ENCODE assay signal across 18 cellular contexts in genomic region chrX:123093792-123094191, GRCh38.
DNase-seq lines count a peak whose midpoint lies in the region; ATAC-seq, FAIRE-seq and TF ChIP-seq lines count a peak whose summit lies in the region.
"Had no signal": no experiment of that assay in that cellular context is flagged by ENCODE, and none has a peak within 500 bp of the region (broad histone marks: within the 10 kb centered on the region; RNA-seq: fewer than 3 reads in every experiment).

No MANE protein-coding gene starts in this region.

- no peaks in the 10 kb centered on the region for H3K36me3 Mint-ChIP-seq in activated T-helper 17 cell treated with anti-CD3 and anti-CD28 coated beads, Interleukin-2, amount 50 U/mL, for 72 hours (ENCODE audit: low read depth)
- H3K36me3 Mint-ChIP-seq in glutamatergic neuron (ENCODE audit: unreplicated experiment) = no peaks in the 10 kb centered on the region
- H3K36me3 Mint-ChIP-seq: IgD-negative memory B cell had no signal

- TF ChIP-seq CTCF in A549 (IDR thresholded peaks at IDR 0.05) = no peak
- TF ChIP-seq CTCF in HepG2 (CRISPR knock-in tag; IDR thresholded peaks at IDR 0.05) = no peak
- no peak for TF ChIP-seq CTCF in glutamatergic neuron (IDR thresholded peaks at IDR 0.05; ENCODE audit: partially characterized antibody, unreplicated experiment)

- H3K27ac Mint-ChIP-seq in activated T-helper 17 cell treated with anti-CD3 and anti-CD28 coated beads, Interleukin-2, amount 50 U/mL, for 72 hours = no peak overlapping the region
- H3K27ac Mint-ChIP-seq in glutamatergic neuron (ENCODE audit: unreplicated experiment) = no peak overlapping the region
- H3K27ac Mint-ChIP-seq: IgD-negative memory B cell had no signal

- H3K27ac ChIP-seq in A549 = no peak overlapping the region
- no peak overlapping the region for H3K27ac ChIP-seq in HepG2 (ENCODE audit: extremely low read length, insufficient read depth, low read length)

- DNase-seq in A549 (ENCODE audit: low read depth in 1 of 2, low spot score in 1 of 2) = no peak
- DNase-seq in DMS53 treated with DMSO at 0.1 percent for 48 hours (lab: John Stamatoyannopoulos, UW; ENCODE audit: unreplicated experiment) = peak; percentile 23
- peak; percentile 82 for DNase-seq in NCI-H748 (lab: John Stamatoyannopoulos, UW; ENCODE audit: unreplicated experiment)
- DNase-seq in HepG2 (ENCODE audit: low spot score) = peak; percentile 76
- no peak for DNase-seq in glutamatergic neuron
- DNase-seq: BE2C, NCI-H1436, NCI-H2029, NCI-H446, NCI-H526 had no signal

- no peak overlapping the region for H3K9ac ChIP-seq in HepG2 (ENCODE audit: insufficient read depth, low read depth, low read length)

- no peaks in the 10 kb centered on the region for H3K79me2 ChIP-seq in HepG2 (ENCODE audit: insufficient read depth, low read length)

- TF ChIP-seq EP300 in A549 (IDR thresholded peaks at IDR 0.05) (no peak), HepG2 (IDR thresholded peaks at IDR 0.05; ENCODE audit: low read depth in 2 of 2, low read length in 2 of 2) (peak in 1 of 2 experiments; percentile 49; a peak in 1 of 4 replicates), HepG2 (CRISPR knock-in tag; IDR thresholded peaks at IDR 0.05; ENCODE audit: borderline replicate concordance) (no peak)

- H3K4me3 ChIP-seq in A549 (no peak overlapping the region), HepG2 (replicated peaks in 1 of 3; ENCODE audit: insufficient read depth in 1 of 3, low read depth in 2 of 3, low read length in 3 of 3) (no peak overlapping the region)

- POLR2A ChIA-PET in A549 (lab: Yijun Ruan, JAX) (no interaction called here), HepG2 (lab: Yijun Ruan, JAX) (no interaction called here)

- in situ Hi-C loops in HepG2 (cut with HindIII; ENCODE audit: extremely low pct_ligation_motif_present, low pct_unique_long_range_greater_than_20kb) = no loop called here

- no peaks in the 10 kb centered on the region for H3K27me3 ChIP-seq in HepG2 (ENCODE audit: control insufficient read depth in 1 of 2, insufficient read depth in 2 of 2, low read length in 2 of 2)
- H3K27me3 ChIP-seq: BE2C had no signal

- no peak overlapping the region for H2AFZ ChIP-seq in HepG2 (ENCODE audit: low read length)

- H3K4me3 Mint-ChIP-seq in activated T-helper 17 cell treated with anti-CD3 and anti-CD28 coated beads, Interleukin-2, amount 50 U/mL, for 72 hours = no peak overlapping the region
- H3K4me3 Mint-ChIP-seq in glutamatergic neuron (ENCODE audit: unreplicated experiment) = no peak overlapping the region
- H3K4me3 Mint-ChIP-seq: IgD-negative memory B cell had no signal

- intact Hi-C loops in HepG2 (cut with micrococcal nuclease; ENCODE audit: unreplicated experiment) = no loop called here

- ATAC-seq in A549 = no peak
- peak; percentile 93 for ATAC-seq in HepG2
- ATAC-seq in activated T-helper 17 cell treated with anti-CD3 and anti-CD28 coated beads, Interleukin-2, amount 50 U/mL, for 72 hours (replicated peaks) = no peak
- no peak for ATAC-seq in GM18867 (IDR thresholded peaks at IDR 0.05; ENCODE audit: unreplicated experiment)
- ATAC-seq: Panc1, SK-N-SH treated with all-trans-retinoic acid at 6 μM for 48 hours had no signal

- peaks cover 11% of the 10 kb centered on the region; the same call in 2 of the 3 replicates for H3K4me1 ChIP-seq in A549
- peaks cover 38% of the 10 kb centered on the region for H3K4me1 ChIP-seq in HepG2 (ENCODE audit: insufficient read depth, low read length)
- H3K4me1 ChIP-seq: BE2C had no signal

- no peaks in the 10 kb centered on the region for H3K4me1 Mint-ChIP-seq in activated T-helper 17 cell treated with anti-CD3 and anti-CD28 coated beads, Interleukin-2, amount 50 U/mL, for 72 hours
- no peaks in the 10 kb centered on the region for H3K4me1 Mint-ChIP-seq in glutamatergic neuron (ENCODE audit: low read depth, unreplicated experiment)
- H3K4me1 Mint-ChIP-seq: IgD-negative memory B cell had no signal

- H3K9me3 Mint-ChIP-seq in activated T-helper 17 cell treated with anti-CD3 and anti-CD28 coated beads, Interleukin-2, amount 50 U/mL, for 72 hours = no peaks in the 10 kb centered on the region
- H3K9me3 Mint-ChIP-seq in glutamatergic neuron (ENCODE audit: unreplicated experiment) = peaks cover under 1% of the 10 kb centered on the region

- TF ChIP-seq RAD21 in A549 (conservative IDR thresholded peaks at IDR 0.05 in 1 of 2, IDR thresholded peaks at IDR 0.05 in 1 of 2) = no peak
- no peak for TF ChIP-seq RAD21 in HepG2 (CRISPR knock-in tag; IDR thresholded peaks at IDR 0.05)

- CTCF ChIA-PET in A549 (lab: Yijun Ruan, JAX) = interaction anchor here (1.0 to 1.5 kb wide), 2 partner anchors 14 to 28 kb away, joined by 3 read pairs; no protein-coding TSS in a partner anchor
- CTCF ChIA-PET in HepG2 (lab: Yijun Ruan, JAX; ENCODE audit: low intra/inter-chr PET ratio, low total read pairs) = no interaction called here

- BruUV-seq in HepG2 (replicated peaks; lab: Mats Ljungman, UMichigan) = no TSS peak

- H4K20me1 ChIP-seq in HepG2 (ENCODE audit: insufficient read depth, low read length) = no peaks in the 10 kb centered on the region

- H3K9me3 ChIP-seq in A549 (no peaks in the 10 kb centered on the region), HepG2 (ENCODE audit: low read length) (no peaks in the 10 kb centered on the region)
- H3K9me3 ChIP-seq: BE2C had no signal

- FAIRE-seq in A549 (lab: Jason Lieb, UNC) (peak; percentile 95), HepG2 (lab: Jason Lieb, UNC) (peak; percentile 51)
- FAIRE-seq: GM12891, GM19239, HTR-8/SVneo had no signal

- H3K4me2 ChIP-seq in A549 = peak overlapping the region; percentile 31; the same call in 2 of the 3 replicates
- 0 out of 2 replicates have a peak overlapping the region, but pooled peaks have one; percentile 7 for H3K4me2 ChIP-seq in HepG2 (ENCODE audit: low read depth, low read length)

- no peaks in the 10 kb centered on the region for H3K36me3 ChIP-seq in HepG2 (replicated peaks in 1 of 2; ENCODE audit: control insufficient read depth in 1 of 2, insufficient read depth in 2 of 2, low read length in 2 of 2)
- H3K36me3 ChIP-seq: BE2C had no signal

- H3K27me3 Mint-ChIP-seq in activated T-helper 17 cell treated with anti-CD3 and anti-CD28 coated beads, Interleukin-2, amount 50 U/mL, for 72 hours = no peaks in the 10 kb centered on the region
- no peaks in the 10 kb centered on the region for H3K27me3 Mint-ChIP-seq in glutamatergic neuron (ENCODE audit: unreplicated experiment)
- H3K27me3 Mint-ChIP-seq: IgD-negative memory B cell had no signal

- TF ChIP-seq POLR2A in A549 (IDR thresholded peaks at IDR 0.05; ENCODE audit: low read length) (no peak), HepG2 (IDR thresholded peaks at IDR 0.05; ENCODE audit: insufficient read depth in 1 of 2, low read depth in 2 of 2, low read length in 2 of 2) (no peak)

- 16% methylated on average over 2 of the region's 2 CpGs for WGBS in A549 (ENCODE audit: missing lambda C conversion rate)
- 4% methylated on average over 2 of the region's 2 CpGs for WGBS in HepG2 (ENCODE audit: low lambda C conversion rate)

TF ChIP-seq in A549, 52 proteins besides CTCF, POLR2A, EP300 and RAD21 (continues in another document):
- no peak for TF ChIP-seq HDAC2 (IDR thresholded peaks at IDR 0.05)
- TF ChIP-seq ELK1 (IDR thresholded peaks at IDR 0.05; ENCODE audit: low read depth, low read length) = no peak
- no peak for TF ChIP-seq EHF (CRISPR knock-in tag; IDR thresholded peaks at IDR 0.05)
- no peak for TF ChIP-seq NPAS2 (CRISPR knock-in tag; IDR thresholded peaks at IDR 0.05; ENCODE audit: borderline replicate concordance)
- TF ChIP-seq NR3C1 (IDR thresholded peaks at IDR 0.05) = no peak
- TF ChIP-seq TP53 (CRISPR knock-in tag; IDR thresholded peaks at IDR 0.05) = no peak
- no peak for TF ChIP-seq CBX8 (IDR thresholded peaks at IDR 0.05)
- TF ChIP-seq KDM5A (IDR thresholded peaks at IDR 0.05) = no peak
- no peak for TF ChIP-seq ZFP36 (IDR thresholded peaks at IDR 0.05; ENCODE audit: borderline replicate concordance, partially characterized antibody)
- no peak for TF ChIP-seq EHMT2 (IDR thresholded peaks at IDR 0.05; ENCODE audit: low read depth)
- TF ChIP-seq HOXB5 (CRISPR knock-in tag; IDR thresholded peaks at IDR 0.05) = no peak
- TF ChIP-seq FOSL2 (IDR thresholded peaks at IDR 0.05) = no peak
- TF ChIP-seq FOSL2 (CRISPR knock-in tag; IDR thresholded peaks at IDR 0.05) = no peak
- TF ChIP-seq JUN (IDR thresholded peaks at IDR 0.05) = no peak

TF ChIP-seq in HepG2, 621 proteins besides CTCF, POLR2A, EP300 and RAD21 (continues in another document):
- TF ChIP-seq SYNCRIP (IDR thresholded peaks at IDR 0.05; ENCODE audit: insufficient read depth, low read depth, low read length) (no peak), CENPT (CRISPR knock-in tag; IDR thresholded peaks at IDR 0.05; ENCODE audit: low read depth) (no peak), FOSL2 (CRISPR knock-in tag; IDR thresholded peaks at IDR 0.05) (peak; percentile 10; the same call in 1 of the 2 replicates), MAFF (IDR thresholded peaks at IDR 0.05; ENCODE audit: low read depth, low read length) (peak; percentile 68), MTF1 (CRISPR knock-in tag; IDR thresholded peaks at IDR 0.05) (no peak), SNAPC2 (CRISPR knock-in tag; IDR thresholded peaks at IDR 0.05) (no peak), FOXP1 (IDR thresholded peaks at IDR 0.05) (no peak), FOXP1 (CRISPR knock-in tag; IDR thresholded peaks at IDR 0.05) (peak; percentile 45; the same call in 1 of the 2 replicates), ZFP62 (CRISPR knock-in tag; IDR thresholded peaks at IDR 0.05) (no peak), NAIF1 (CRISPR knock-in tag; IDR thresholded peaks at IDR 0.05; ENCODE audit: borderline replicate concordance) (no peak), BCL6 (CRISPR knock-in tag; IDR thresholded peaks at IDR 0.05) (peak; percentile 20; the same call in 1 of the 2 replicates), MIER2 (CRISPR knock-in tag; IDR thresholded peaks at IDR 0.05) (no peak), DMTF1 (CRISPR knock-in tag; IDR thresholded peaks at IDR 0.05) (no peak), HNF4A (CRISPR knock-in tag; IDR thresholded peaks at IDR 0.05) (0 out of 2 replicates have a peak, but pooled peaks have one; percentile 9)

Comparison
In these comparisons a context has a peak if more than half of its experiments do, and no peak if none do; other contexts are left out.
1. DNase-seq: peak in DMS53 treated with DMSO at 0.1 percent for 48 hours (single experiment), NCI-H748 (single experiment) and HepG2 (single experiment); none in A549 (0 of 2) and glutamatergic neuron (single experiment).
2. Of the 38 proteins assayed by ChIP-seq in both HepG2 and A549: peak only in HepG2: FOSL2 and MAFK; only in A549: none; in both: none; in neither: 35; mixed calls (peak in some experiments, not most) for 1.